Comparison of ENCODE assay signal across 11 cellular contexts in genomic region chr11:85718126-85718943, GRCh38. TPM values are rescaled to one million over a fixed set of nuclear protein-coding genes. Genes with fewer than 3 reads are reported as not detected.
DNase-seq lines count a peak whose midpoint lies in the region; ATAC-seq and TF ChIP-seq lines count a peak whose summit lies in the region.
"Had no signal": no experiment of that assay in that cellular context is flagged by ENCODE, and none has a peak within 500 bp of the region (broad histone marks: within the 10 kb centered on the region; RNA-seq: fewer than 3 reads in every experiment).

No MANE protein-coding gene starts in this region.

- POLR2A ChIA-PET in activated CD4-positive, alpha-beta T cell treated with anti-CD3 and anti-CD28 coated beads for 36 hours (lab: Charles Lee): no interaction called here

- peak overlapping the region; percentile 30 for H3K4me3 ChIP-seq in iPS-15b (ENCODE audit: low read depth, low read length)
- H3K4me3 ChIP-seq in skeletal muscle cell (ENCODE audit: low read depth, low read length): peak overlapping the region; percentile 35
- H3K4me3 ChIP-seq: transverse colon had no signal

- H3K27ac Mint-ChIP-seq in brain (peak overlapping the region; percentile 67 to 95 (median 93)), glutamatergic neuron (ENCODE audit: unreplicated experiment) (no peak overlapping the region)
- no peak overlapping the region for H3K27ac Mint-ChIP-seq in activated CD4-positive, alpha-beta T cell treated with anti-CD3 and anti-CD28 coated beads for 36 hours

- H3K4me3 Mint-ChIP-seq in brain: peak overlapping the region; percentile 69 to 88 (median 79)
- H3K4me3 Mint-ChIP-seq in activated CD4-positive, alpha-beta T cell treated with anti-CD3 and anti-CD28 coated beads for 36 hours: no peak overlapping the region
- no peak overlapping the region for H3K4me3 Mint-ChIP-seq in glutamatergic neuron (ENCODE audit: unreplicated experiment)

- H3K9me3 Mint-ChIP-seq in brain: no peaks in the 10 kb centered on the region
- no peaks in the 10 kb centered on the region for H3K9me3 Mint-ChIP-seq in activated CD4-positive, alpha-beta T cell treated with anti-CD3 and anti-CD28 coated beads for 36 hours (ENCODE audit: low read depth)
- no peaks in the 10 kb centered on the region for H3K9me3 Mint-ChIP-seq in glutamatergic neuron (ENCODE audit: unreplicated experiment)

- H3K9me3 ChIP-seq in iPS-15b (ENCODE audit: control insufficient read depth, insufficient read depth, low read length): no peaks in the 10 kb centered on the region
- H3K9me3 ChIP-seq: transverse colon had no signal

- peaks cover 52% of the 10 kb centered on the region for H3K4me1 Mint-ChIP-seq in brain
- peaks cover 3% of the 10 kb centered on the region for H3K4me1 Mint-ChIP-seq in activated CD4-positive, alpha-beta T cell treated with anti-CD3 and anti-CD28 coated beads for 36 hours
- peaks cover 3% of the 10 kb centered on the region for H3K4me1 Mint-ChIP-seq in glutamatergic neuron (ENCODE audit: low read depth, unreplicated experiment)

- H3K36me3 ChIP-seq in iPS-15b (ENCODE audit: control insufficient read depth, insufficient read depth, low read length): no peaks in the 10 kb centered on the region
- H3K36me3 ChIP-seq: transverse colon had no signal

- H3K36me3 Mint-ChIP-seq in brain (no peaks in the 10 kb centered on the region), glutamatergic neuron (ENCODE audit: unreplicated experiment) (no peaks in the 10 kb centered on the region)
- no peaks in the 10 kb centered on the region for H3K36me3 Mint-ChIP-seq in activated CD4-positive, alpha-beta T cell treated with anti-CD3 and anti-CD28 coated beads for 36 hours (ENCODE audit: low read depth)

- DNase-seq in HCEC 1CT: peak; percentile 10
- DNase-seq in skeletal muscle cell (ENCODE audit: low read depth): no peak
- DNase-seq in activated CD4-positive, alpha-beta T cell treated with anti-CD3 and anti-CD28 coated beads for 36 hours: no peak
- no peak for DNase-seq in glutamatergic neuron
- DNase-seq in GF-D8 (lab: John Stamatoyannopoulos, UW): no peak
- DNase-seq: NCI-H1930, SHP77, transverse colon had no signal

- no peak for ATAC-seq in activated CD4-positive, alpha-beta T cell treated with anti-CD3 and anti-CD28 coated beads for 36 hours
- ATAC-seq in GM21367 (IDR thresholded peaks at IDR 0.05; ENCODE audit: unreplicated experiment): no peak

- H3K9ac ChIP-seq in iPS-15b (ENCODE audit: low read depth, low read length): no peak overlapping the region

- no peak for TF ChIP-seq CTCF in brain (conservative IDR thresholded peaks at IDR 0.05)
- no peak for TF ChIP-seq CTCF in glutamatergic neuron (IDR thresholded peaks at IDR 0.05; ENCODE audit: partially characterized antibody, unreplicated experiment)

- H3K27me3 ChIP-seq in iPS-15b (ENCODE audit: control insufficient read depth, insufficient read depth, low read length): no peaks in the 10 kb centered on the region
- H3K27me3 ChIP-seq: transverse colon had no signal

- H3K4me1 ChIP-seq in iPS-15b (ENCODE audit: control insufficient read depth, insufficient read depth, low read length): peaks cover 19% of the 10 kb centered on the region
- H3K4me1 ChIP-seq: transverse colon had no signal

- no peaks in the 10 kb centered on the region for H3K27me3 Mint-ChIP-seq in brain
- no peaks in the 10 kb centered on the region for H3K27me3 Mint-ChIP-seq in activated CD4-positive, alpha-beta T cell treated with anti-CD3 and anti-CD28 coated beads for 36 hours
- no peaks in the 10 kb centered on the region for H3K27me3 Mint-ChIP-seq in glutamatergic neuron (ENCODE audit: unreplicated experiment)

- intact Hi-C loops in activated CD4-positive, alpha-beta T cell treated with anti-CD3 and anti-CD28 coated beads for 36 hours (cut with DNase I, micrococcal nuclease): no loop called here

- CTCF ChIA-PET in activated CD4-positive, alpha-beta T cell treated with anti-CD3 and anti-CD28 coated beads for 36 hours (lab: Charles Lee): interaction anchor here (0.6 to 0.9 kb wide), 2 partner anchors 9 to 107 kb away, joined by 3 to 4 read pairs; no protein-coding TSS in a partner anchor

RNA-seq across cellular contexts. Expression of gene CCDC89, which starts 32.3 kb away (rescaled TPM):
- polyA plus RNA-seq in brain (ENCODE audit: insufficient read depth, low read depth, low replicate concordance): 2.3 TPM
- total RNA-seq in activated CD4-positive, alpha-beta T cell treated with anti-CD3 and anti-CD28 coated beads for 36 hours: not detected
- not detected for total RNA-seq in glutamatergic neuron (ENCODE audit: unreplicated experiment)

RNA-seq across cellular contexts. Expression of gene CREBZF, which starts 53.4 kb away (rescaled TPM):
- 21.7 TPM for polyA plus RNA-seq in brain (ENCODE audit: insufficient read depth, low read depth, low replicate concordance)
- total RNA-seq in activated CD4-positive, alpha-beta T cell treated with anti-CD3 and anti-CD28 coated beads for 36 hours: 10 to 100 TPM; 30.4 to 35.9 TPM
- 44.0 TPM for total RNA-seq in glutamatergic neuron (ENCODE audit: unreplicated experiment)

Comparison
In these comparisons a context has a peak if more than half of its experiments do, and no peak if none do; other contexts are left out.
1. H3K27ac Mint-ChIP-seq: peak in brain (5 of 5); none in activated CD4-positive, alpha-beta T cell treated with anti-CD3 and anti-CD28 coated beads for 36 hours (single experiment) and glutamatergic neuron (single experiment).
2. H3K4me3 Mint-ChIP-seq: peak in brain (5 of 5); none in activated CD4-positive, alpha-beta T cell treated with anti-CD3 and anti-CD28 coated beads for 36 hours (single experiment) and glutamatergic neuron (single experiment).